15 cellular contexts compared by ENCODE assay signal in the genomic region with DNA sequence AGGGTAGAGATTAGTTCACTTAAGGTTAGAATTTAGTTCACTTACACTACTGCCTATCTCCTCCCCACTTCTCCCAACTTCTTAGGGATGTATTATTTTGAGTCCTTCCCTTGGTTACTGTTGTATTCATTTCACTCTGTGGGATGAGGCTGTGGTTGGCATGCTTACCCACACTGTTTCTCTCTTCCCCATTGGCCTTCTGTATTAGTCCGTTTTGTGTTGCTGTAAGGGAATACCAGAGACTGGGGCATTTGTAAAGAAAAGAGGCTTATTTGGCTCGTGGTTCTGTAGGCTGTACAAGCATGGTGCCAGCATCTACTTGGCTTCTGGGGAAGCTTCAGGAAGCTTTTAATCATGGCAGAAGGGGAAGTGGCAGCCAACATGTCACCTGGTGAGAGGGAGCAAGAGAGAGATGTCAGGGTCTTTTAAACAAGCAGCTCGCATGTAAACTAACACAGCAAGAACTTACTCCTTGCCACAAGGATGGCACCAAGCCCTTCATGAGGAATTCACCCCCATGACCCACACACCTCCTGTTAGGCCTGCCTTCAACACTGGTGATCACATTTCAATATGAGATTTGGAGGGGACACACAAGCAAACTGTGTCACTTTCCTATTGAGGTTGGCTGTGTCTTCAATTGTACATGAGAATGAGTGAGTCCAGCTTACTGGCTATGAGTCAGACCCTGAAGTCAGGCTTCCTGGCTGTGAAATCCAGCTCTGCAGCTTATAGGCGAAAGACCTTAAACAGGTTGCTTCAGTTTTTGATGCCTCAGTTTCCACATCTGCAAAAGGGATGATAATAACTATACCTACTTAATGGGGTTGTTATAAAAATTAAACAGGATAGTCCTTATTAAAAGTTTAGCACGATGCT. TPM values are rescaled to one million over a fixed set of nuclear protein-coding genes. Genes with fewer than 3 reads are reported as not detected.
DNase-seq lines count a peak whose midpoint lies in the region; TF ChIP-seq lines count a peak whose summit lies in the region.
"Had no signal": no experiment of that assay in that cellular context is flagged by ENCODE, and none has a peak within 500 bp of the region (broad histone marks: within the 10 kb centered on the region; RNA-seq: fewer than 3 reads in every experiment).

No MANE protein-coding gene starts in this region.

- no peaks in the 10 kb centered on the region for H3K4me1 Mint-ChIP-seq in MCF 10A (ENCODE audit: insufficient read depth, unreplicated experiment)

- H3K36me3 ChIP-seq in mammary epithelial cell (ENCODE audit: insufficient read depth, low read length), result no peaks in the 10 kb centered on the region
- H3K36me3 ChIP-seq in esophagus muscularis mucosa, result no peaks in the 10 kb centered on the region
- H3K36me3 ChIP-seq in WERI-Rb-1, result no peaks in the 10 kb centered on the region

- CTCF ChIA-PET in mammary epithelial cell (lab: Charles Lee; ENCODE audit: low non-redundant PET), result no interaction called here
- CTCF ChIA-PET in MCF 10A (lab: Yijun Ruan, JAX), result interaction anchor here (0.6 to 1.1 kb wide), 2 partner anchors 25 to 1632 kb away, joined by 4 read pairs; no protein-coding TSS in a partner anchor

- intact Hi-C loops in mammary epithelial cell (cut with micrococcal nuclease), result no loop called here
- intact Hi-C loops in MCF 10A (cut with micrococcal nuclease), result no loop called here
- intact Hi-C loops in esophagus muscularis mucosa (cut with DNase I), result no loop called here

- H3K27ac ChIP-seq in mammary epithelial cell (ENCODE audit: insufficient read depth, low read depth, low read length) (no peak overlapping the region), angular gyrus (ENCODE audit: low read depth, low read length) (peak overlapping the region; percentile 20), esophagus muscularis mucosa (replicated peaks in 1 of 4) (no peak overlapping the region), temporal lobe (ENCODE audit: low read depth, low read length) (peak overlapping the region; percentile 14), WERI-Rb-1 (no peak overlapping the region)
- H3K27ac ChIP-seq: C4-2B had no signal

- DNase-seq in mammary epithelial cell (peak; percentile 30), MCF 10A (ENCODE audit: unreplicated experiment) (no peak), esophagus muscularis mucosa (ENCODE audit: extremely low spot score) (peak; percentile 74), WERI-Rb-1 (no peak), COLO668 (lab: John Stamatoyannopoulos, UW; ENCODE audit: unreplicated experiment) (no peak)
- no peak for DNase-seq in activated T-cell treated with anti-CD3 and anti-CD28 coated beads, Interleukin-2, amount 50 U/mL, for 48 hours
- DNase-seq: Caco-2, KG1, NCI-H187 treated with DMSO at 0.1 percent for 48 hours, NCI-H446 treated with DMSO at 0.1 percent for 48 hours, NCI-H82 had no signal

- no peaks in the 10 kb centered on the region for H3K36me3 Mint-ChIP-seq in MCF 10A (ENCODE audit: insufficient read depth, unreplicated experiment)

- POLR2A ChIA-PET in MCF 10A (lab: Yijun Ruan, JAX), result no interaction called here

- in situ Hi-C loops in mammary epithelial cell (cut with MboI; ENCODE audit: low sequenced_read_pairs in 2 of 2), result no loop called here

- H3K4me3 Mint-ChIP-seq in MCF 10A (ENCODE audit: unreplicated experiment), result no peak overlapping the region

- H2AFZ ChIP-seq in mammary epithelial cell (ENCODE audit: low read depth, low read length), result no peak overlapping the region

- 63% methylated on average over 5 of the region's 5 CpGs for WGBS in mammary epithelial cell (ENCODE audit: low coverage, missing lambda C conversion rate)
- 87% methylated on average over 5 of the region's 5 CpGs for WGBS in esophagus muscularis mucosa

- TF ChIP-seq POLR2A in esophagus muscularis mucosa (IDR thresholded peaks at IDR 0.05; ENCODE audit: low read depth), result no peak

- no peak overlapping the region for H3K9ac ChIP-seq in mammary epithelial cell (ENCODE audit: insufficient read depth, low read length)

- H3K4me2 ChIP-seq in mammary epithelial cell (ENCODE audit: insufficient read depth, low read depth, low read length), result no peak overlapping the region

- peaks cover 39% of the 10 kb centered on the region for H3K9me3 Mint-ChIP-seq in MCF 10A (ENCODE audit: unreplicated experiment)

- dilution Hi-C loops in mammary epithelial cell (cut with HindIII; ENCODE audit: low sequenced_read_pairs), result no loop called here

- no peaks in the 10 kb centered on the region for H3K79me2 ChIP-seq in mammary epithelial cell (ENCODE audit: insufficient read depth, low read length)

- H3K27ac Mint-ChIP-seq in MCF 10A (ENCODE audit: low read depth, unreplicated experiment), result no peak overlapping the region

- no peak for TF ChIP-seq EP300 in esophagus muscularis mucosa (IDR thresholded peaks at IDR 0.05)

- H3K27me3 ChIP-seq in mammary epithelial cell (ENCODE audit: insufficient read depth, low read length) (no peaks in the 10 kb centered on the region), esophagus muscularis mucosa (peaks cover 0 to 3% (median 0%) of the 10 kb centered on the region in 4 donors), WERI-Rb-1 (ENCODE audit: insufficient read depth, low read depth, severe bottlenecking) (no peaks in the 10 kb centered on the region)

- H3K4me3 ChIP-seq in mammary epithelial cell (replicated peaks in 1 of 3; ENCODE audit: insufficient read depth in 1 of 3, low read depth in 2 of 3, low read length in 3 of 3), result no peak overlapping the region
- H3K4me3 ChIP-seq in esophagus muscularis mucosa, result no peak overlapping the region
- no peak overlapping the region for H3K4me3 ChIP-seq in WERI-Rb-1 (ENCODE audit: low read depth, low read length)

- BruUV-seq in mammary epithelial cell (replicated peaks; lab: Mats Ljungman, UMichigan) (no TSS peak), MCF 10A (replicated peaks; lab: Mats Ljungman, UMichigan) (no TSS peak)

- TF ChIP-seq CTCF in mammary epithelial cell (conservative IDR thresholded peaks at IDR 0.05 in 1 of 2, IDR thresholded peaks at IDR 0.05 in 1 of 2; ENCODE audit: extremely low read depth in 1 of 2, insufficient read depth in 1 of 2, low read depth in 1 of 2, low read length in 2 of 2), result no peak
- TF ChIP-seq CTCF in MCF 10A (IDR thresholded peaks at IDR 0.05; ENCODE audit: unreplicated experiment), result no peak
- TF ChIP-seq CTCF in esophagus muscularis mucosa (IDR thresholded peaks at IDR 0.05), result no peak
- no peak for TF ChIP-seq CTCF in WERI-Rb-1 (IDR thresholded peaks at IDR 0.05; ENCODE audit: low read depth, low read length)

- H3K9me3 ChIP-seq in mammary epithelial cell (replicated peaks; ENCODE audit: insufficient read depth, low read length) (peaks cover 3% of the 10 kb centered on the region), esophagus muscularis mucosa (no peaks in the 10 kb centered on the region), WERI-Rb-1 (ENCODE audit: severe bottlenecking) (no peaks in the 10 kb centered on the region)
- H3K9me3 ChIP-seq: Caco-2 had no signal

- H4K20me1 ChIP-seq in mammary epithelial cell (ENCODE audit: insufficient read depth, low read length), result no peaks in the 10 kb centered on the region

- H3K4me1 ChIP-seq in mammary epithelial cell (ENCODE audit: insufficient read depth, low read length), result no peaks in the 10 kb centered on the region
- no peaks in the 10 kb centered on the region for H3K4me1 ChIP-seq in esophagus muscularis mucosa
- H3K4me1 ChIP-seq: Caco-2 had no signal

- no peaks in the 10 kb centered on the region for H3K27me3 Mint-ChIP-seq in MCF 10A (ENCODE audit: insufficient read depth, unreplicated experiment)

RNA-seq across cellular contexts. Expression of gene SYNDIG1, which starts 53.3 kb away (rescaled TPM):
- total RNA-seq in mammary epithelial cell, result 10 to 100 TPM in 1 of 2 donors, 1 to 10 TPM in 1; 5.7 to 17.5 TPM
- 4.0 TPM for polyA plus RNA-seq in mammary epithelial cell
- 8.9 TPM for polyA minus RNA-seq in mammary epithelial cell
- not detected in 2 replicates for total RNA-seq in MCF 10A (2022)
- total RNA-seq in esophagus muscularis mucosa, result not detected
- 16.7 TPM for total RNA-seq in temporal lobe
- total RNA-seq: Caco-2, M059J had no signal

Comparison
In these comparisons a context has a peak if more than half of its experiments do, and no peak if none do; other contexts are left out.
1. DNase-seq: peak in mammary epithelial cell (single experiment) and esophagus muscularis mucosa (single experiment); none in MCF 10A (single experiment), WERI-Rb-1 (single experiment), activated T-cell treated with anti-CD3 and anti-CD28 coated beads, Interleukin-2, amount 50 U/mL, for 48 hours (0 of 2) and COLO668 (single experiment).
2. H3K27ac ChIP-seq: peak in angular gyrus (single experiment) and temporal lobe (single experiment); none in mammary epithelial cell (single experiment), esophagus muscularis mucosa (0 of 4) and WERI-Rb-1 (single experiment).